22 cellular contexts compared by ENCODE assay signal in the genomic region with DNA sequence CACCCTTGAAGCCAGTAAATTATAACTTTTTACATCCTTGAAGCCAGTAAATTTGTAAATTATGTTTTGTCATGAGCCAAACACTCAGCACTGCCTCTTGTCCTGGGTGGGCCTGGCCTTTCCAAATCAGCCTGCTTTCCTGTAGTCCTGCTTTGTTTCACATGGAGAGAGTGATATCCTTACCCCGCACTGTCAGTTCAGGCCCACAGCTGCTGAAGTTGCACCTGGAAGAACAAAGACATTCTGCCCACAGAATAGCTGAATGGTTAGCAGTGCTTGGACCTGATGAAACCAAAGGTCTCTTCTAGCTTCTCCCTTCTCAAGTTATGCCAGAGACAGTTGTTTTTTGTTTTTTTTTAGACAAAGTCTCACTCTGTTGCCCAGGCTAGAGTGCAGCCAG.
"Had no signal": no experiment of that assay in that cellular context is flagged by ENCODE, and none has a peak within 500 bp of the region (broad histone marks: within the 10 kb centered on the region; RNA-seq: fewer than 3 reads in every experiment).

No MANE protein-coding gene starts in this region.

- H3K27ac ChIP-seq: ascending aorta, brain microvascular endothelial cell, left lung, sigmoid colon, thoracic aorta, upper lobe of right lung had no signal

- H3K9me3 ChIP-seq: ascending aorta, left lung, sigmoid colon, thoracic aorta, upper lobe of right lung had no signal

- DNase-seq: activated CD4-positive, alpha-beta T cell treated with anti-CD3 and anti-CD28 coated beads for 36 hours; activated CD4-positive, alpha-beta T cell treated with anti-CD3 and anti-CD28 coated beads, Interleukin-2, amount 50 U/mL, for 4 hours; activated CD8-positive, alpha-beta memory T cell treated with anti-CD3 and anti-CD28 coated beads for 24 hours; activated CD8-positive, alpha-beta memory T cell treated with anti-CD3 and anti-CD28 coated beads, Interleukin-2, amount 50 U/mL, for 4 hours; activated T-cell treated with anti-CD3 and anti-CD28 coated beads, Interleukin-2, amount 50 U/mL, for 24 hours; brain microvascular endothelial cell; caudate nucleus; effector CD4-positive, alpha-beta T cell; erythroblast; foreskin fibroblast; left lung; retina; sigmoid colon; stimulated activated CD4-positive, alpha-beta T cell treated with anti-CD3 and anti-CD28 coated beads, Interleukin-2, amount 100 ng/mL, for 48 hours; stimulated activated CD8-positive, alpha-beta memory T cell treated with anti-CD3 and anti-CD28 coated beads, Interleukin-4, amount 100 ng/mL, for 48 hours; stimulated activated naive CD4-positive, alpha-beta T cell; T-helper 1 cell; upper lobe of right lung had no signal

- ATAC-seq: activated CD4-positive, alpha-beta T cell treated with anti-CD3 and anti-CD28 coated beads for 36 hours; activated naive CD4-positive, alpha-beta T cell treated with anti-CD3 and anti-CD28 coated beads, Interleukin-2, amount 50 U/mL, for 72 hours; activated T-helper 17 cell treated with anti-CD3 and anti-CD28 coated beads, Interleukin-2, amount 50 U/mL, for 72 hours; left lung; upper lobe of right lung had no signal

- H3K27me3 ChIP-seq: ascending aorta, brain microvascular endothelial cell, left lung, sigmoid colon, upper lobe of right lung had no signal

- H3K36me3 ChIP-seq: ascending aorta, brain microvascular endothelial cell, left lung, sigmoid colon, thoracic aorta, upper lobe of right lung had no signal

- H3K4me3 ChIP-seq: ascending aorta, left lung, sigmoid colon, thoracic aorta, upper lobe of right lung had no signal
